ENCODE assay signal across 15 cellular contexts in the genomic region with DNA sequence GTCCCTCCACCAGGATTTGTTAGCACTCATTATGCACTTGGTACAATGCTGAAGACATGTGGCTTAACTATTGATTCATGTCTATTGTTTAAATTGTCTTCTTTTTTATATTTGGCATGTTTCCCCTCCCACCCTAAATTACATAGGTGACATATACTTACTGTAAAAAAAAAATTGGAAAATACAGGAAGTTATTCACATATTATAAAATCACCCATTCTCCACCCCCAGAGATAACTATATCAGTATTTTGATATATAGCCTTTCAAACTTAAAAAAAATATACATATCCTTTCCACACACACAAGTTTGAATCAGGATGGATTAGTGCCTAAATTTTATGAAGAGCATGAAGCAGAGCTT.
"Had no signal": no experiment of that assay in that cellular context is flagged by ENCODE, and none has a peak within 500 bp of the region (broad histone marks: within the 10 kb centered on the region; RNA-seq: fewer than 3 reads in every experiment).

No MANE protein-coding gene starts in this region.

- H3K9me3 Mint-ChIP-seq: activated B cell treated with CpG ODN at 0.5 μM for 24 hours; activated naive CD4-positive, alpha-beta T cell treated with anti-CD3 and anti-CD28 coated beads, Interleukin-2, amount 10 ng/mL, durations not matched to agents 7 days and 5 days; activated T-helper 1 cell treated with anti-CD3 and anti-CD28 coated beads, Interleukin-12 subunit alpha, Interleukin-12 subunit beta, Interleukin-2, Interleukin-4 antibody, amounts not matched to agents 30 ng/mL and 10 ng/mL and 1 ng/mL, durations not matched to agents 14 hours and 24 hours and 36 hours; memory B cell; neural crest cell; T-helper 1 cell treated with Interleukin-12 subunit alpha and Interleukin-12 subunit beta and Interleukin-4 antibody, amounts not matched to agents 30 μg/mL and 1 μg/mL, for 36 hours had no signal

- DNase-seq: activated B cell treated with CpG ODN at 0.5 μM for 24 hours; activated CD4-positive, alpha-beta T cell treated with anti-CD3 and anti-CD28 coated beads, Interleukin-2, amount 10 ng/mL, durations not matched to agents 24 days and 14 days; activated naive CD4-positive, alpha-beta T cell treated with anti-CD3 and anti-CD28 coated beads, Interleukin-2, amount 10 ng/mL, durations not matched to agents 7 days and 5 days; cerebellar nuclear complex; retina; tibial artery had no signal

- H3K36me3 ChIP-seq: brain microvascular endothelial cell had no signal

- H2AFZ ChIP-seq: parathyroid adenoma had no signal

- H3K4me1 Mint-ChIP-seq: activated B cell treated with CpG ODN at 0.5 μM for 24 hours; activated CD4-positive, alpha-beta T cell treated with anti-CD3 and anti-CD28 coated beads, Interleukin-2, amount 10 ng/mL, durations not matched to agents 24 days and 14 days; activated naive CD4-positive, alpha-beta T cell treated with anti-CD3 and anti-CD28 coated beads, Interleukin-2, amount 10 ng/mL, durations not matched to agents 7 days and 5 days; memory B cell had no signal

- H3K9me3 ChIP-seq: tibial artery had no signal

- H3K36me3 Mint-ChIP-seq: activated naive CD4-positive, alpha-beta T cell treated with anti-CD3 and anti-CD28 coated beads, Interleukin-2, amount 10 ng/mL, durations not matched to agents 7 days and 5 days; memory B cell had no signal

- ATAC-seq: left lobe of liver had no signal

- H3K4me3 Mint-ChIP-seq: activated B cell treated with CpG ODN at 0.5 μM for 24 hours; activated CD4-positive, alpha-beta T cell treated with anti-CD3 and anti-CD28 coated beads, Interleukin-2, amount 10 ng/mL, durations not matched to agents 24 days and 14 days; activated naive CD4-positive, alpha-beta T cell treated with anti-CD3 and anti-CD28 coated beads, Interleukin-2, amount 10 ng/mL, durations not matched to agents 7 days and 5 days; activated T-helper 1 cell treated with anti-CD3 and anti-CD28 coated beads, Interleukin-12 subunit alpha, Interleukin-12 subunit beta, Interleukin-2, Interleukin-4 antibody, amounts not matched to agents 30 ng/mL and 10 ng/mL and 1 ng/mL, durations not matched to agents 14 hours and 24 hours and 36 hours; memory B cell; neural crest cell; T-helper 1 cell treated with Interleukin-12 subunit alpha and Interleukin-12 subunit beta and Interleukin-4 antibody, amounts not matched to agents 30 μg/mL and 1 μg/mL, for 36 hours had no signal

- H3K79me2 ChIP-seq: parathyroid adenoma had no signal

- H3K4me3 ChIP-seq: skin epidermis, tibial artery had no signal

- H3K27ac ChIP-seq: parathyroid adenoma, skin epidermis had no signal

- H3K27ac Mint-ChIP-seq: activated B cell treated with CpG ODN at 0.5 μM for 24 hours; activated CD4-positive, alpha-beta T cell treated with anti-CD3 and anti-CD28 coated beads, Interleukin-2, amount 10 ng/mL, durations not matched to agents 24 days and 14 days; activated naive CD4-positive, alpha-beta T cell treated with anti-CD3 and anti-CD28 coated beads, Interleukin-2, amount 10 ng/mL, durations not matched to agents 7 days and 5 days; activated T-helper 1 cell treated with anti-CD3 and anti-CD28 coated beads, Interleukin-12 subunit alpha, Interleukin-12 subunit beta, Interleukin-2, Interleukin-4 antibody, amounts not matched to agents 30 ng/mL and 10 ng/mL and 1 ng/mL, durations not matched to agents 14 hours and 24 hours and 36 hours; memory B cell; T-helper 1 cell treated with Interleukin-12 subunit alpha and Interleukin-12 subunit beta and Interleukin-4 antibody, amounts not matched to agents 30 μg/mL and 1 μg/mL, for 36 hours had no signal

- FAIRE-seq: TTC549 had no signal
